ENCODE assay signal across 8 cellular contexts in genomic region chr17:21252289-21252874, GRCh38. TPM values are rescaled to one million over a fixed set of nuclear protein-coding genes. Genes with fewer than 3 reads are reported as not detected.
A peak's percentile ranks its signal among the peaks of the same experiment; 100 is the strongest.
DNase-seq lines count a peak whose midpoint lies in the region; ATAC-seq and TF ChIP-seq lines count a peak whose summit lies in the region.

No MANE protein-coding gene starts in this region.

- H3K36me3 Mint-ChIP-seq in effector memory CD8-positive, alpha-beta T cell (ENCODE audit: insufficient read depth) = peaks cover 8% of the 10 kb centered on the region

- H3K9me3 ChIP-seq in DND-41 (ENCODE audit: insufficient read depth, low read length, severe bottlenecking) (no peaks in the 10 kb centered on the region), Loucy (ENCODE audit: insufficient read depth, low read depth, low read length) (no peaks in the 10 kb centered on the region), osteoblast (ENCODE audit: low read depth, low read length) (no peaks in the 10 kb centered on the region)

- no peak for TF ChIP-seq CTCF in DND-41 (IDR thresholded peaks at IDR 0.05; ENCODE audit: borderline replicate concordance, extremely low read depth, low read length, poor library complexity, severe bottlenecking)
- TF ChIP-seq CTCF in Loucy (conservative IDR thresholded peaks at IDR 0.05; ENCODE audit: low read length) = no peak
- no peak for TF ChIP-seq CTCF in osteoblast (IDR thresholded peaks at IDR 0.05; ENCODE audit: extremely low read depth, low read depth, low read length)

- POLR2A ChIA-PET in HEK293T (lab: Yijun Ruan, JAX) = interaction anchor here (1.2 kb wide), 1 partner anchor 23 kb away, joined by 3 read pairs; no protein-coding TSS in a partner anchor

- H2AFZ ChIP-seq in DND-41 (ENCODE audit: low read depth, low read length) (no peak overlapping the region; the same call in 1 of the 2 replicates), Loucy (ENCODE audit: low read length) (no peak overlapping the region), osteoblast (ENCODE audit: low read length) (no peak overlapping the region)

- H3K27me3 Mint-ChIP-seq in effector memory CD8-positive, alpha-beta T cell = no peaks in the 10 kb centered on the region

- peak overlapping the region; percentile 65 to 87 for H3K27ac Mint-ChIP-seq in effector memory CD8-positive, alpha-beta T cell

- H3K9ac ChIP-seq in DND-41 (ENCODE audit: low read depth, low read length) (peak overlapping the region; percentile 45; the same call in 1 of the 2 replicates), Loucy (ENCODE audit: low read depth, low read length, poor library complexity, severe bottlenecking) (peak overlapping the region; percentile 52)

- ATAC-seq in DND-41 (ENCODE audit: insufficient read depth, low read depth) = no peak
- ATAC-seq in effector memory CD8-positive, alpha-beta T cell (replicated peaks) = peak; percentile 6

- H4K20me1 ChIP-seq in DND-41 (ENCODE audit: insufficient read depth, low read length) (peaks cover 2% of the 10 kb centered on the region; the same call in 1 of the 2 replicates), Loucy (ENCODE audit: insufficient read depth, low read length, poor library complexity, severe bottlenecking) (peaks cover 3% of the 10 kb centered on the region), osteoblast (ENCODE audit: insufficient read depth, low read length) (peaks cover 13% of the 10 kb centered on the region)

- DNase-seq in DND-41 (no peak), osteoblast (ENCODE audit: insufficient read length, low spot score, missing footprints) (peak; percentile 73), NCI-H748 (lab: John Stamatoyannopoulos, UW; ENCODE audit: unreplicated experiment) (no peak), HEK293T (ENCODE audit: extremely low spot score) (no peak), GDM1 (lab: John Stamatoyannopoulos, UW) (no peak), iPS-NIHi11 (ENCODE audit: low spot score) (no peak)
- no peak for DNase-seq in effector memory CD8-positive, alpha-beta T cell

- no peaks in the 10 kb centered on the region for H3K9me3 Mint-ChIP-seq in effector memory CD8-positive, alpha-beta T cell

- H3K27ac ChIP-seq in DND-41 (ENCODE audit: low read length) (no peak overlapping the region), osteoblast (ENCODE audit: low read depth, low read length) (no peak overlapping the region)

- CTCF ChIA-PET in HEK293T (lab: Yijun Ruan, JAX) = no interaction called here

- no peaks in the 10 kb centered on the region for H3F3A ChIP-seq in Loucy (ENCODE audit: low read depth)

- no peaks in the 10 kb centered on the region for H3K79me2 ChIP-seq in DND-41 (ENCODE audit: insufficient read depth, low read length)
- no peaks in the 10 kb centered on the region for H3K79me2 ChIP-seq in Loucy (ENCODE audit: insufficient read depth, low read length)
- H3K79me2 ChIP-seq in osteoblast (ENCODE audit: insufficient read depth, low read length) = no peaks in the 10 kb centered on the region

- peaks cover 35 to 45% of the 10 kb centered on the region in 2 donors for H3K4me1 Mint-ChIP-seq in effector memory CD8-positive, alpha-beta T cell (ENCODE audit: low read depth in 2 of 2)

- peaks cover 30% of the 10 kb centered on the region for H3K27me3 ChIP-seq in DND-41 (ENCODE audit: insufficient read depth, low read length, poor library complexity)
- no peaks in the 10 kb centered on the region for H3K27me3 ChIP-seq in Loucy (ENCODE audit: insufficient read depth, low read length, poor library complexity, severe bottlenecking)
- H3K27me3 ChIP-seq in osteoblast (ENCODE audit: insufficient read depth, low read length) = no peaks in the 10 kb centered on the region

- H3K4me2 ChIP-seq in DND-41 (ENCODE audit: insufficient read depth, low read length) (peak overlapping the region; percentile 92), Loucy (ENCODE audit: low read depth, low read length, poor library complexity, severe bottlenecking) (peak overlapping the region; percentile 83), osteoblast (ENCODE audit: insufficient read depth, low read length) (peak overlapping the region; percentile 77)

- peak overlapping the region; percentile 78 to 81 for H3K4me3 Mint-ChIP-seq in effector memory CD8-positive, alpha-beta T cell

- H3K4me1 ChIP-seq in DND-41 (ENCODE audit: insufficient read depth, low read length) = peaks cover 13% of the 10 kb centered on the region
- peaks cover 9% of the 10 kb centered on the region for H3K4me1 ChIP-seq in Loucy (ENCODE audit: insufficient read depth, low read length, poor library complexity, severe bottlenecking)
- peaks cover 16% of the 10 kb centered on the region for H3K4me1 ChIP-seq in osteoblast (ENCODE audit: insufficient read depth, low read length)

- H3K9me2 ChIP-seq in Loucy (replicated peaks; ENCODE audit: low read depth, low read length) = no peaks in the 10 kb centered on the region

- H3K36me3 ChIP-seq in DND-41 (ENCODE audit: insufficient read depth, low read length) (no peaks in the 10 kb centered on the region), Loucy (ENCODE audit: insufficient read depth, low read length) (no peaks in the 10 kb centered on the region), osteoblast (ENCODE audit: insufficient read depth, low read length) (no peaks in the 10 kb centered on the region)

- H3K4me3 ChIP-seq in DND-41 (ENCODE audit: low read depth in 1 of 2, low read length in 2 of 2) (peak overlapping the region in 1 of 2 experiments; percentile 61; a peak in 2 of 4 replicates), Loucy (ENCODE audit: low read length, poor library complexity, severe bottlenecking) (peak overlapping the region; percentile 72), osteoblast (ENCODE audit: insufficient read depth, low read length) (peak overlapping the region; percentile 75)

TF ChIP-seq in HEK293T, 16 proteins besides CTCF, POLR2A, EP300 and RAD21:
- TF ChIP-seq LEF1 (IDR thresholded peaks at IDR 0.05; ENCODE audit: borderline replicate concordance) (no peak), HDGF (IDR thresholded peaks at IDR 0.05; ENCODE audit: borderline replicate concordance) (no peak), FOXM1 (IDR thresholded peaks at IDR 0.05; ENCODE audit: borderline replicate concordance) (no peak), ARNT (IDR thresholded peaks at IDR 0.05) (no peak), ELF4 (IDR thresholded peaks at IDR 0.05) (no peak), ZNF384 (IDR thresholded peaks at IDR 0.05) (no peak), FOXK2 (IDR thresholded peaks at IDR 0.05) (no peak), SUZ12 (IDR thresholded peaks at IDR 0.05) (no peak), PKNOX1 (IDR thresholded peaks at IDR 0.05) (no peak), FOXA1 (IDR thresholded peaks at IDR 0.05) (no peak), L3MBTL2 (conservative IDR thresholded peaks at IDR 0.05) (no peak), CTBP1 (IDR thresholded peaks at IDR 0.05; ENCODE audit: borderline replicate concordance) (no peak), NFRKB (IDR thresholded peaks at IDR 0.05) (no peak), SP1 (IDR thresholded peaks at IDR 0.05) (no peak), BHLHE40 (IDR thresholded peaks at IDR 0.05; ENCODE audit: borderline replicate concordance) (no peak), TARDBP (IDR thresholded peaks at IDR 0.05) (no peak)

RNA-seq across cellular contexts. Expression of gene NATD1, which starts 0.8 kb away (rescaled TPM):
- total RNA-seq in osteoblast = 13.0 and 15.2 TPM in 2 replicates

RNA-seq across cellular contexts. Expression of gene MAP2K3, which starts 32.1 kb away (rescaled TPM):
- total RNA-seq in osteoblast = 24.5 and 27.5 TPM in 2 replicates

RNA-seq across cellular contexts. Expression of gene TMEM11, which starts 38.4 kb away (rescaled TPM):
- 12.1 and 18.1 TPM in 2 replicates for total RNA-seq in osteoblast
